In the genomic region with DNA sequence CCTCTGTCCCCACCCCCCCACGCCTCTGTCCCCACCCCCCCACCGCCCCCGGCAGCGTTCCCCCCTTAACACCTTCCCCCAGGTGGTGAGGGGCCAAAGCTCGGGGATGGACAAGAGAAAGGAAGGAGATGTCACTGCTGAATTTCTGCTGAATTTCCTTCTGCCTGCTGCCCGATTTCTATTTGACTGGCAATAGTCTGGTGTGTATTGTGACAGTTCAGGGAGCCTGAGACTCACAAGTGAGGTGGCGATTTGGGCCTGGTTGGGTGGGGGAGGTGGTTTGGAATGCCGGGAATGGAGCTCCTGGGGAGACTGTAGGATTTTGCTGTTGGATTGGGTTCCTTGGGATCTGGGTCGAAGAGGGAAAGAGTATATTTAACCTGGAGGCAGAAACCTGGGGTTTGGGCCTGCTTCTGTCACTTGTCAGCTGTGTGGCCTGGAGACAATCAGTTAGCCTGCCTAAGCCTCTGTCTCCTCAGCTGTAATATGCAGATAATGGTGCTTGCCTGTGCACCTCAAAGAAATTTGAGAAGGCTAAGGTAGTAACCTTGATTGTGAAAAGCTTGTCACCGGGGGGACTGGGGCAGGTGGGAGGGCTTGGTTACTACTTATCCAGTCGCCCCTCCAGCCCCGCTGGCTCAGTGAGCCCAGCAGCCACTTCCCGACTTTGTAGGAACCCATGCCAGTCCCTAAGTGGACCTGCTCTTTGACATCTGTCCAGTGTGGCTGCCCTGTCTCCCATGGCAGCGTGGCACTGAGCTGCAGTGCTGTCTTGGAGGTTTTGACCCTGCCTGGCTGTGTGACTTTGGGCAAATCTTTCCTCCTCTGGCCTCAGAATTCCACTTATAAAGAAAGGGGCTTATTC, we compare ENCODE assay signal across 1 cellular context.
TF ChIP-seq lines count a peak whose summit lies in the region.

No MANE protein-coding gene starts in this region.

TF ChIP-seq in GM12878, 131 proteins besides CTCF, POLR2A, EP300 and RAD21:
- TF ChIP-seq, protein P1, sequence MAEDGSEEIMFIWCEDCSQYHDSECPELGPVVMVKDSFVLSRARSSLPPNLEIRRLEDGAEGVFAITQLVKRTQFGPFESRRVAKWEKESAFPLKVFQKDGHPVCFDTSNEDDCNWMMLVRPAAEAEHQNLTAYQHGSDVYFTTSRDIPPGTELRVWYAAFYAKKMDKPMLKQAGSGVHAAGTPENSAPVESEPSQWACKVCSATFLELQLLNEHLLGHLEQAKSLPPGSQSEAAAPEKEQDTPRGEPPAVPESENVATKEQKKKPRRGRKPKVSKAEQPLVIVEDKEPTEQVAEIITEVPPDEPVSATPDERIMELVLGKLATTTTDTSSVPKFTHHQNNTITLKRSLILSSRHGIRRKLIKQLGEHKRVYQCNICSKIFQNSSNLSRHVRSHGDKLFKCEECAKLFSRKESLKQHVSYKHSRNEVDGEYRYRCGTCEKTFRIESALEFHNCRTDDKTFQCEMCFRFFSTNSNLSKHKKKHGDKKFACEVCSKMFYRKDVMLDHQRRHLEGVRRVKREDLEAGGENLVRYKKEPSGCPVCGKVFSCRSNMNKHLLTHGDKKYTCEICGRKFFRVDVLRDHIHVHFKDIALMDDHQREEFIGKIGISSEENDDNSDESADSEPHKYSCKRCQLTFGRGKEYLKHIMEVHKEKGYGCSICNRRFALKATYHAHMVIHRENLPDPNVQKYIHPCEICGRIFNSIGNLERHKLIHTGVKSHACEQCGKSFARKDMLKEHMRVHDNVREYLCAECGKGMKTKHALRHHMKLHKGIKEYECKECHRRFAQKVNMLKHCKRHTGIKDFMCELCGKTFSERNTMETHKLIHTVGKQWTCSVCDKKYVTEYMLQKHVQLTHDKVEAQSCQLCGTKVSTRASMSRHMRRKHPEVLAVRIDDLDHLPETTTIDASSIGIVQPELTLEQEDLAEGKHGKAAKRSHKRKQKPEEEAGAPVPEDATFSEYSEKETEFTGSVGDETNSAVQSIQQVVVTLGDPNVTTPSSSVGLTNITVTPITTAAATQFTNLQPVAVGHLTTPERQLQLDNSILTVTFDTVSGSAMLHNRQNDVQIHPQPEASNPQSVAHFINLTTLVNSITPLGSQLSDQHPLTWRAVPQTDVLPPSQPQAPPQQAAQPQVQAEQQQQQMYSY (CRISPR knock-in tag; IDR thresholded peaks at IDR 0.05): no peak
- TF ChIP-seq SMARCA5 (IDR thresholded peaks at IDR 0.05): peak; percentile 32; the same call in 1 of the 2 replicates
